ENCODE assay signal across 19 cellular contexts in the genomic region with DNA sequence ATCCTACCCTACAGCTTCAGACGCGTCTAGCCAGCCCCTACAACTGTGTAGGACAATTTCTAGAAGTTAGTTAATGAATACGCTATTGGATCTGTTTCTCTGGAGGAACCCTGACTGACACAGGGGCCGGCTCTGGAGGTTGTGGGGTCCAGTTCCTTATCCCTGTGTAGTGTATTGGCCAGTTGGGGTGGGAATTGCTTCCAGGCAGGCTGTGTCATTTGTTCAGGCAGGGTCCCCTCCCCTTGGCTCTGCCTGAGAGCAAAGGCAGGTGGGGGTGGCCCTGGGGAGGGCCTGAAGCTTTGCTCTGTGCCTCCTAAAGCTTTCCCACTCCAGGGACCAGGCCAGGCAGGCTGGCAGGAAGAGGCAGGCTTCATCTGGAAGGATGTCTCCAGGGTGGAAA. TPM values are rescaled to one million over a fixed set of nuclear protein-coding genes. Genes with fewer than 3 reads are reported as not detected.
"Had no signal": no experiment of that assay in that cellular context is flagged by ENCODE, and none has a peak within 500 bp of the region (broad histone marks: within the 10 kb centered on the region; RNA-seq: fewer than 3 reads in every experiment).

No MANE protein-coding gene starts in this region.

- H3K27me3 ChIP-seq: heart left ventricle, right lobe of liver, suprapubic skin had no signal

- H3K9me3 Mint-ChIP-seq: activated CD4-positive, alpha-beta memory T cell treated with anti-CD3 and anti-CD28 coated beads for 36 hours; activated naive CD4-positive, alpha-beta T cell treated with anti-CD3 and anti-CD28 coated beads, Interleukin-2, amount 50 U/mL, for 72 hours; activated T-helper 2 cell treated with anti-CD3 and anti-CD28 coated beads, Interferon-gamma antibody, Interleukin-2, Interleukin-4, amounts not matched to agents 10 μg/mL and 5 μg/mL and 100 μg/mL, durations not matched to agents 14 hours and 24 hours and 36 hours; nephron; type B pancreatic cell had no signal

- H3K9me3 ChIP-seq: heart left ventricle, prostate gland, right lobe of liver, suprapubic skin had no signal

- H3K4me3 ChIP-seq: heart left ventricle, lung, prostate gland, right lobe of liver, suprapubic skin had no signal

- H3K36me3 ChIP-seq: prostate gland had no signal

- H3K27ac Mint-ChIP-seq: activated CD4-positive, alpha-beta memory T cell treated with anti-CD3 and anti-CD28 coated beads for 36 hours; nephron; type B pancreatic cell had no signal

- H3K27ac ChIP-seq: heart left ventricle, prostate gland, right lobe of liver, suprapubic skin had no signal

- H3K4me1 ChIP-seq: prostate gland had no signal

- H3K4me3 Mint-ChIP-seq: activated CD4-positive, alpha-beta memory T cell treated with anti-CD3 and anti-CD28 coated beads for 36 hours; nephron; type B pancreatic cell had no signal

- H3K36me3 Mint-ChIP-seq: type B pancreatic cell had no signal

- H3K27me3 Mint-ChIP-seq: activated CD4-positive, alpha-beta memory T cell treated with anti-CD3 and anti-CD28 coated beads for 36 hours; type B pancreatic cell had no signal

- DNase-seq: activated CD4-positive, alpha-beta memory T cell treated with anti-CD3 and anti-CD28 coated beads for 36 hours; activated CD4-positive, CD25-positive, alpha-beta regulatory T cell treated with anti-CD3 and anti-CD28 coated beads, Interleukin-2, amount 50 U/mL, for 72 hours; activated CD8-positive, alpha-beta memory T cell treated with anti-CD3 and anti-CD28 coated beads, Interleukin-2, amount 50 U/mL, for 4 hours; foreskin melanocyte; heart left ventricle; left colon; occipital lobe; right lobe of liver; stimulated activated CD4-positive, alpha-beta T cell treated with anti-CD3 and anti-CD28 coated beads, Interleukin-1b, Interleukin-23, amount 100 ng/mL, for 48 hours; stimulated activated naive CD4-positive, alpha-beta T cell treated with Interleukin-2 at 50 U/mL for 16 hours had no signal

RNA-seq across cellular contexts. Expression of a gene that starts 11.7 kb away (rescaled TPM):
- total RNA-seq: activated CD4-positive, alpha-beta memory T cell treated with anti-CD3 and anti-CD28 coated beads for 36 hours; activated naive CD4-positive, alpha-beta T cell treated with anti-CD3 and anti-CD28 coated beads, Interleukin-2, amount 50 U/mL, for 72 hours; activated T-helper 2 cell treated with anti-CD3 and anti-CD28 coated beads, Interferon-gamma antibody, Interleukin-2, Interleukin-4, amounts not matched to agents 10 μg/mL and 5 μg/mL and 100 μg/mL, durations not matched to agents 14 hours and 24 hours and 36 hours; bronchial epithelial cell had no signal
- polyA plus RNA-seq: aorta had no signal
